ENCODE assay signal across 27 cellular contexts in the genomic region with DNA sequence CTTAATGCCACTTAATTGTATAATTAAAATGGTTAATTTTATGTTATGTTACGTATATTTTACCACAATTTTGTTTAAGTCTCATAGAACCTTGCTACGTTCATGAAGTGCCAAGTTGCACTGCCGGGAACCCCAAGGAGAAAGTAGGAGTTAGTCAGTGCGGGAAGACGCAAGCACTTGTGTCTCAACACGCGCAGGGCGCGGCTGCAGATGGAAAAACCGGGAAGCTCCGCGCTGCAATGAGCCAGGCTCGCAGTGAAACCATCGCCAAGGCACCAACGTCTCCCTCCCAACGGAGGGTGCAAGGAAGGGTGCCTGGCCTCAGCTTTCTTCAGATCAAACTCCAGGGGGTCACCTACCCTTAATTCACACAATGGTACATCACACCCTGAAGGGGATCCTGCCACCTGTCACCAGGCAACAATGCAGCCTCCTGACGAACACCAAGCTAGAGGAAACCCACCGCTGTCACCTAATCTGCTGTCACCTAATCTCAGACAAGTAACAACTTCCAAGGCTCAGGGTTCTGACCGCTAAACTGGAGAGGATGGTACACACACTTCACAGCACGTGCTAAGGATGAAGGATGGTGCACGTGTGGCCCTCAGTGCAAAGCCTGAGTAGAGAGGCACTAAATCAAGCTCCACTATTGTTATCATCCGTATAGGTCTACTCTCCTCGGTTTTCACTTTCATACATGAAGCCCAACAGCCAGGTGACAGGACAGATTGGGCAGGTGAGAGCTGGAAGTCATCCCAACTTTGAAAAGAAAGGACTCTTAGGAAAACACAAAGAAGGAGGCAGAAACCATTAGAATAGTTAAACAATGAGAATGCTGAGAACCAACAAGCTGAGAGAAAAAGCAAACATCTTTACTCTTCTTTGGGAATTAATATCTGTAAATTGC. TPM values are rescaled to one million over a fixed set of nuclear protein-coding genes. Genes with fewer than 3 reads are reported as not detected.
DNase-seq lines count a peak whose midpoint lies in the region; ATAC-seq lines count a peak whose summit lies in the region.
"Had no signal": no experiment of that assay in that cellular context is flagged by ENCODE, and none has a peak within 500 bp of the region (broad histone marks: within the 10 kb centered on the region; RNA-seq: fewer than 3 reads in every experiment).

No MANE protein-coding gene starts in this region.

- H3K23ac ChIP-seq in trophoblast cell (ENCODE audit: low read length), result peak overlapping the region; percentile 17

- H3K4me3 ChIP-seq in trophoblast cell (ENCODE audit: low read depth, low read length), result no peak overlapping the region
- H3K4me3 ChIP-seq: ascending aorta; BLaER1 treated with 17β-estradiol and CSF1 and Interleukin-3, amounts not matched to agents 10 nM and 100 nM; esophagus muscularis mucosa; GM23338; psoas muscle; sigmoid colon; suprapubic skin had no signal

- peak; percentile 7 for DNase-seq in NCI-H748 (lab: John Stamatoyannopoulos, UW; ENCODE audit: unreplicated experiment)
- DNase-seq in NCI-H748 treated with DMSO at 0.1 percent for 48 hours (lab: John Stamatoyannopoulos, UW), result no peak
- DNase-seq in NCI-H2029 treated with DMSO at 0.1 percent for 48 hours (lab: John Stamatoyannopoulos, UW), result peak; percentile 38
- peak; percentile 65 for DNase-seq in cerebellar cortex (ENCODE audit: low spot score)
- DNase-seq in trophoblast cell, result no peak
- no peak for DNase-seq in HuH-7 (ENCODE audit: low spot score)
- DNase-seq in inferior parietal cortex (ENCODE audit: extremely low spot score), result no peak
- DNase-seq: activated CD4-positive, alpha-beta T cell treated with anti-CD3 and anti-CD28 coated beads for 48 hours; activated CD8-positive, alpha-beta memory T cell treated with anti-CD3 and anti-CD28 coated beads for 24 hours; activated effector memory CD4-positive, alpha-beta T cell treated with anti-CD3 and anti-CD28 coated beads, Interleukin-2, amount 50 U/mL, for 16 hours; activated naive CD8-positive, alpha-beta T cell treated with anti-CD3 and anti-CD28 coated beads, Interleukin-2, amount 10 ng/mL, durations not matched to agents 7 days and 5 days; activated T-cell treated with anti-CD3 and anti-CD28 coated beads, Interleukin-2, amount 50 U/mL, for 1 hour; COR-L47; left colon; NCI-H1048; NCI-H2171 treated with DMSO at 0.1 percent for 48 hours; psoas muscle; SHP77; sigmoid colon; stimulated activated CD4-positive, alpha-beta T cell treated with anti-CD3 and anti-CD28 coated beads, Interleukin-4, amount 100 ng/mL, for 4 hours had no signal

- no peaks in the 10 kb centered on the region for H3K79me1 ChIP-seq in trophoblast cell (ENCODE audit: low read length)

- no peak overlapping the region for H2AK5ac ChIP-seq in trophoblast cell (ENCODE audit: low read length)

- ATAC-seq in GM21423 (IDR thresholded peaks at IDR 0.05; ENCODE audit: unreplicated experiment), result no peak
- ATAC-seq: left colon; psoas muscle; stimulated activated memory B cell treated with anti-CD40 and anti-IgM and Interleukin-4, amounts not matched to agents 10 μg/mL and 1 μg/mL and 100 μg/mL, for 72 hours had no signal

- WGBS in trophoblast cell (ENCODE audit: extremely low coverage, insufficient coverage, insufficient read length), result no CpG with 5 or more reads among the region's 23 CpGs

- H3K27me3 ChIP-seq in trophoblast cell (ENCODE audit: insufficient read depth, low read length), result no peaks in the 10 kb centered on the region
- H3K27me3 ChIP-seq: ascending aorta; BLaER1 treated with 17β-estradiol and CSF1 and Interleukin-3, amounts not matched to agents 10 nM and 100 nM; esophagus muscularis mucosa; sigmoid colon; suprapubic skin had no signal

- H3K4me2 ChIP-seq in trophoblast cell (ENCODE audit: low read length), result no peak overlapping the region
- H3K4me2 ChIP-seq: BLaER1 treated with 17β-estradiol and CSF1 and Interleukin-3, amounts not matched to agents 10 nM and 100 nM; GM23338 had no signal

- H3K14ac ChIP-seq in trophoblast cell (ENCODE audit: low read length), result no peak overlapping the region

- no peak overlapping the region for H3K27ac ChIP-seq in trophoblast cell (ENCODE audit: low read depth, low read length)
- H3K27ac ChIP-seq: ascending aorta; BLaER1 treated with 17β-estradiol and CSF1 and Interleukin-3, amounts not matched to agents 10 nM and 100 nM; esophagus muscularis mucosa; psoas muscle; sigmoid colon had no signal

- no peaks in the 10 kb centered on the region for H3K9me3 ChIP-seq in trophoblast cell (ENCODE audit: insufficient read depth, low read depth, low read length)
- H3K9me3 ChIP-seq: ascending aorta; BLaER1 treated with 17β-estradiol and CSF1 and Interleukin-3, amounts not matched to agents 10 nM and 100 nM; esophagus muscularis mucosa; psoas muscle; sigmoid colon; suprapubic skin had no signal

- no peak overlapping the region for H3K4ac ChIP-seq in trophoblast cell (ENCODE audit: low read depth, low read length)

- H4K8ac ChIP-seq in trophoblast cell (ENCODE audit: low read depth, low read length), result no peak overlapping the region

- no peak overlapping the region for H2BK120ac ChIP-seq in trophoblast cell (ENCODE audit: insufficient read depth, low read length, poor library complexity)

- no peak overlapping the region for H4K91ac ChIP-seq in trophoblast cell (ENCODE audit: low read depth, low read length)

- no peaks in the 10 kb centered on the region for H3K4me1 ChIP-seq in trophoblast cell (ENCODE audit: control insufficient read depth in 1 of 2, insufficient read depth in 2 of 2, low read length in 2 of 2)

- no peak overlapping the region for H2BK5ac ChIP-seq in trophoblast cell (ENCODE audit: low read depth, low read length, poor library complexity)

- H2BK12ac ChIP-seq in trophoblast cell (ENCODE audit: low read length), result no peak overlapping the region

- H3K18ac ChIP-seq in trophoblast cell (ENCODE audit: low read length), result no peak overlapping the region

- H3K79me2 ChIP-seq in trophoblast cell (ENCODE audit: control insufficient read depth, insufficient read depth, low read length, poor library complexity), result peaks cover 2% of the 10 kb centered on the region

- H2AFZ ChIP-seq in trophoblast cell (ENCODE audit: insufficient read depth, low read length, poor library complexity), result no peak overlapping the region
- H2AFZ ChIP-seq: GM23338 had no signal

- no peak overlapping the region for H4K12ac ChIP-seq in trophoblast cell (ENCODE audit: low read depth, low read length)

- no peaks in the 10 kb centered on the region for H3K36me3 ChIP-seq in trophoblast cell (ENCODE audit: control insufficient read depth in 1 of 2, insufficient read depth in 2 of 2, low read length in 2 of 2)
- H3K36me3 ChIP-seq: ascending aorta; BLaER1 treated with 17β-estradiol and CSF1 and Interleukin-3, amounts not matched to agents 10 nM and 100 nM; esophagus muscularis mucosa; sigmoid colon; suprapubic skin had no signal

- H3K9ac ChIP-seq in trophoblast cell (ENCODE audit: low read length), result no peak overlapping the region
- H3K9ac ChIP-seq: BLaER1 treated with 17β-estradiol and CSF1 and Interleukin-3, amounts not matched to agents 10 nM and 100 nM had no signal

RNA-seq across cellular contexts. Expression of a gene that starts 21.4 kb away (rescaled TPM):
- polyA plus RNA-seq in trophoblast cell (2013), result 73.5 and 77.0 TPM in 2 replicates

Comparison
In these comparisons a context has a peak if more than half of its experiments do, and no peak if none do; other contexts are left out.
1. DNase-seq: peak in NCI-H748 (single experiment), NCI-H2029 treated with DMSO at 0.1 percent for 48 hours (single experiment) and cerebellar cortex (single experiment); none in NCI-H748 treated with DMSO at 0.1 percent for 48 hours (single experiment), trophoblast cell (0 of 2), HuH-7 (single experiment) and inferior parietal cortex (single experiment).